ENCODE assay signal across 8 cellular contexts in genomic region chr6:37051138-37052026, GRCh38. TPM values are rescaled to one million over a fixed set of nuclear protein-coding genes. Genes with fewer than 3 reads are reported as not detected.
DNase-seq lines count a peak whose midpoint lies in the region; ATAC-seq and TF ChIP-seq lines count a peak whose summit lies in the region.

No MANE protein-coding gene starts in this region.

- in situ Hi-C loops in KBM-7 (cut with MboI; ENCODE audit: low pct_unique_long_range_greater_than_20kb, low sequenced_read_pairs) = loop anchor here (10.0 kb wide), 1 partner anchor 123 kb away; the partner anchor contains the start of gene PIM1

- H3K27me3 Mint-ChIP-seq in naive thymus-derived CD4-positive, alpha-beta T cell = no peaks in the 10 kb centered on the region

- POLR2A ChIA-PET in PC-3 (lab: Charles Lee; ENCODE audit: unreplicated experiment) = no interaction called here
- POLR2A ChIA-PET in naive thymus-derived CD4-positive, alpha-beta T cell (lab: Charles Lee) = interaction anchor here (0.9 to 9.6 kb wide), 8 partner anchors 9 to 158 kb away, joined by 3 to 177 read pairs (median 8); partner anchors contain the start of genes MTCH1 and PIM1

- intact Hi-C loops in PC-3 (cut with micrococcal nuclease) = loop anchor here (1.0 to 2.0 kb wide), 3 partner anchors 33 to 159 kb away; no protein-coding TSS in a partner anchor
- intact Hi-C loops in naive thymus-derived CD4-positive, alpha-beta T cell (cut with micrococcal nuclease) = loop anchor here (1.0 to 2.0 kb wide), 7 partner anchors 22 to 159 kb away; no protein-coding TSS in a partner anchor

- H3K9me3 ChIP-seq in PC-3 (ENCODE audit: low read length) = no peaks in the 10 kb centered on the region
- no peaks in the 10 kb centered on the region for H3K9me3 ChIP-seq in naive thymus-derived CD4-positive, alpha-beta T cell (ENCODE audit: control insufficient read depth in 2 of 3, low read length in 3 of 3)

- H3K4me2 ChIP-seq in PC-3 (ENCODE audit: low read length) = peak overlapping the region; percentile 13

- H4K20me1 ChIP-seq in PC-3 (ENCODE audit: low read length) = no peaks in the 10 kb centered on the region

- CTCF ChIA-PET in PC-3 (lab: Charles Lee) = interaction anchor here (0.7 to 2.6 kb wide), 4 partner anchors 51 to 159 kb away, joined by 3 to 17 read pairs (median 5); no protein-coding TSS in a partner anchor
- CTCF ChIA-PET in naive thymus-derived CD4-positive, alpha-beta T cell (lab: Charles Lee) = interaction anchor here (0.6 to 8.3 kb wide), 23 partner anchors 10 to 315 kb away, joined by 3 to 178 read pairs (median 3); partner anchors contain the start of gene PIM1

- BruUV-seq in PC-3 (replicated peaks; lab: Mats Ljungman, UMichigan) = no TSS peak

- H3K4me1 ChIP-seq in PC-3 (ENCODE audit: insufficient read depth, low read length) = peaks cover 26% of the 10 kb centered on the region
- H3K4me1 ChIP-seq in naive thymus-derived CD4-positive, alpha-beta T cell (ENCODE audit: control insufficient read depth in 2 of 2, insufficient read depth in 2 of 2, low read length in 2 of 2) = peaks cover 46 to 56% of the 10 kb centered on the region in 2 donors

- H3K9ac ChIP-seq in PC-3 (ENCODE audit: low read length) = no peak overlapping the region

- H3K36me3 Mint-ChIP-seq in naive thymus-derived CD4-positive, alpha-beta T cell = peaks cover 0 to 20% (median 0%) of the 10 kb centered on the region in 5 donors

- H3K27me3 ChIP-seq in PC-3 (ENCODE audit: low read length) = no peaks in the 10 kb centered on the region
- H3K27me3 ChIP-seq in naive thymus-derived CD4-positive, alpha-beta T cell (ENCODE audit: control insufficient read depth in 2 of 2, insufficient read depth in 2 of 2, low read length in 2 of 2) = no peaks in the 10 kb centered on the region

- TF ChIP-seq POLR2A in erythroblast (IDR thresholded peaks at IDR 0.05; ENCODE audit: low read length) = peak; percentile 37

- TF ChIP-seq CTCF in PC-3 (conservative IDR thresholded peaks at IDR 0.05; ENCODE audit: low read depth, low read length) = peak; percentile 96

- peaks cover 49 to 70% (median 57%) of the 10 kb centered on the region in 7 donors for H3K4me1 Mint-ChIP-seq in naive thymus-derived CD4-positive, alpha-beta T cell

- no peak overlapping the region for H2AFZ ChIP-seq in PC-3 (ENCODE audit: low read length)

- no peak overlapping the region for H3K27ac ChIP-seq in PC-3 (ENCODE audit: low read length)
- peak overlapping the region; percentile 75 for H3K27ac ChIP-seq in naive thymus-derived CD4-positive, alpha-beta T cell (ENCODE audit: low read depth, low read length)

- H3K4me3 ChIP-seq in PC-3 (ENCODE audit: low read length) = no peak overlapping the region
- peak overlapping the region; percentile 58 for H3K4me3 ChIP-seq in naive thymus-derived CD4-positive, alpha-beta T cell (ENCODE audit: low read length)

- no peaks in the 10 kb centered on the region for H3K79me2 ChIP-seq in PC-3 (ENCODE audit: low read length)

- peak overlapping the region; percentile 84 to 99 (median 92) for H3K27ac Mint-ChIP-seq in naive thymus-derived CD4-positive, alpha-beta T cell

- H3K9me3 Mint-ChIP-seq in naive thymus-derived CD4-positive, alpha-beta T cell = peaks cover 0 to 4% (median 0%) of the 10 kb centered on the region in 11 donors

- H3K4me3 Mint-ChIP-seq in naive thymus-derived CD4-positive, alpha-beta T cell = peak overlapping the region; percentile 66 to 94 (median 72)

- no peaks in the 10 kb centered on the region for H3K9me2 ChIP-seq in PC-3 (replicated peaks; ENCODE audit: low read length)

- no peaks in the 10 kb centered on the region for H3K36me3 ChIP-seq in PC-3 (ENCODE audit: low read depth, low read length)
- H3K36me3 ChIP-seq in naive thymus-derived CD4-positive, alpha-beta T cell (ENCODE audit: control insufficient read depth in 2 of 3, insufficient read depth in 3 of 3, low read length in 3 of 3) = no peaks in the 10 kb centered on the region

- peak; percentile 84 for DNase-seq in GDM1 (lab: John Stamatoyannopoulos, UW)
- DNase-seq in KBM-7 = peak; percentile 93
- DNase-seq in PC-3 = peak; percentile 86
- DNase-seq in activated T-cell treated with anti-CD3 and anti-CD28 coated beads for 4 hours = peak; percentile 85
- DNase-seq in erythroblast (lab: John Stamatoyannopoulos, UW) = peak; percentile 93 to 96
- DNase-seq in naive thymus-derived CD4-positive, alpha-beta T cell = peak; percentile 73 to 87 (median 83)
- DNase-seq in stimulated activated CD8-positive, alpha-beta memory T cell treated with anti-CD3 and anti-CD28 coated beads, Interleukin-7, amount 100 ng/mL, for 4 hours (ENCODE audit: low read depth in 2 of 2) = peak; percentile 82 to 84
- no peak for DNase-seq in OCI-M2 (lab: John Stamatoyannopoulos, UW; ENCODE audit: unreplicated experiment)

- peak; percentile 68 for ATAC-seq in PC-3
- peak; percentile 83 for ATAC-seq in naive thymus-derived CD4-positive, alpha-beta T cell

- no peaks in the 10 kb centered on the region for H3F3A ChIP-seq in PC-3 (ENCODE audit: low read length, unreplicated experiment)

RNA-seq across cellular contexts. Expression of gene FGD2, which starts 45.9 kb away (rescaled TPM):
- total RNA-seq in PC-3 (2014; rRNA removed) = 0.35 and 0.44 TPM in 2 replicates
- total RNA-seq in naive thymus-derived CD4-positive, alpha-beta T cell = 10 to 100 TPM in 1 of 5 experiments, 1 to 10 TPM in 4; 1.4 to 71.9 (median 3.5) TPM
- under 1 TPM; 0.25 to 0.38 TPM for polyA plus RNA-seq in naive thymus-derived CD4-positive, alpha-beta T cell
